In genomic region chr2:74544634-74545033, GRCh38 we compare ENCODE assay signal across 14 cellular contexts. TPM values are rescaled to one million over a fixed set of nuclear protein-coding genes. Genes with fewer than 3 reads are reported as not detected.
A peak's percentile ranks its signal among the peaks of the same experiment; 100 is the strongest.
DNase-seq lines count a peak whose midpoint lies in the region; ATAC-seq and TF ChIP-seq lines count a peak whose summit lies in the region.
"Had no signal": no experiment of that assay in that cellular context is flagged by ENCODE, and none has a peak within 500 bp of the region (broad histone marks: within the 10 kb centered on the region; RNA-seq: fewer than 3 reads in every experiment).

No MANE protein-coding gene starts in this region.

- no peak overlapping the region for H3K27ac ChIP-seq in PC-3 (ENCODE audit: low read length)
- H3K27ac ChIP-seq: adrenal gland, vagina had no signal

- H3K27me3 ChIP-seq in PC-3 (ENCODE audit: low read length) (no peaks in the 10 kb centered on the region), kidney epithelial cell (ENCODE audit: control insufficient read depth, insufficient read depth, low read length) (no peaks in the 10 kb centered on the region)
- H3K27me3 ChIP-seq: adrenal gland, vagina had no signal

- no peaks in the 10 kb centered on the region for H3K9me3 ChIP-seq in PC-3 (ENCODE audit: low read length)
- H3K9me3 ChIP-seq: adrenal gland, vagina had no signal

- peak; percentile 23 for DNase-seq in NCI-H510A treated with DMSO at 0.1 percent for 48 hours (lab: John Stamatoyannopoulos, UW)
- no peak for DNase-seq in NCI-H510A (lab: John Stamatoyannopoulos, UW)
- DNase-seq in PC-3, result peak; percentile 28
- no peak for DNase-seq in kidney epithelial cell (ENCODE audit: low read depth)
- no peak for DNase-seq in GDM1 (lab: John Stamatoyannopoulos, UW)
- no peak for DNase-seq in SHP77 treated with DMSO at 0.1 percent for 48 hours (lab: John Stamatoyannopoulos, UW)
- DNase-seq: adrenal gland, EL had no signal

- no peaks in the 10 kb centered on the region for H3F3A ChIP-seq in PC-3 (ENCODE audit: low read length, unreplicated experiment)

- TF ChIP-seq CTCF in GM12872 (IDR thresholded peaks at IDR 0.05; ENCODE audit: insufficient read depth, low read depth, low read length), result peak; percentile 36; the same call in 2 of the 3 replicates
- peak; percentile 47 for TF ChIP-seq CTCF in PC-3 (conservative IDR thresholded peaks at IDR 0.05; ENCODE audit: low read depth, low read length)
- peak; percentile 12 for TF ChIP-seq CTCF in kidney epithelial cell (IDR thresholded peaks at IDR 0.05; ENCODE audit: insufficient read depth, low read length, poor library complexity, severe bottlenecking)

- ATAC-seq in PC-3 (peak; percentile 25; the same call in 1 of the 2 replicates), HG02885 (IDR thresholded peaks at IDR 0.05; ENCODE audit: poor library complexity, unreplicated experiment) (no peak)

- BruUV-seq in PC-3 (replicated peaks; lab: Mats Ljungman, UMichigan), result no TSS peak

- no peaks in the 10 kb centered on the region for H3K36me3 ChIP-seq in PC-3 (ENCODE audit: low read depth, low read length)
- no peaks in the 10 kb centered on the region for H3K36me3 ChIP-seq in kidney epithelial cell (ENCODE audit: control insufficient read depth, insufficient read depth, low read length)
- H3K36me3 ChIP-seq: adrenal gland, vagina had no signal

- no peak overlapping the region for H3K9ac ChIP-seq in PC-3 (ENCODE audit: low read length)

- no peaks in the 10 kb centered on the region for H3K9me2 ChIP-seq in PC-3 (replicated peaks; ENCODE audit: low read length)

- POLR2A ChIA-PET in PC-3 (lab: Charles Lee; ENCODE audit: unreplicated experiment), result no interaction called here

- intact Hi-C loops in PC-3 (cut with micrococcal nuclease), result no loop called here

- peaks cover 6% of the 10 kb centered on the region; the same call in 1 of the 2 replicates for H3K4me1 ChIP-seq in PC-3 (ENCODE audit: insufficient read depth, low read length)

- H3K79me2 ChIP-seq in PC-3 (ENCODE audit: low read length), result peaks cover 1% of the 10 kb centered on the region

- H4K20me1 ChIP-seq in PC-3 (ENCODE audit: low read length), result no peaks in the 10 kb centered on the region

- CTCF ChIA-PET in PC-3 (lab: Charles Lee), result no interaction called here

- no peak overlapping the region for H2AFZ ChIP-seq in PC-3 (ENCODE audit: low read length)

- no peak overlapping the region for H3K4me2 ChIP-seq in PC-3 (ENCODE audit: low read length)

- no peak overlapping the region for H3K4me3 ChIP-seq in PC-3 (ENCODE audit: low read length)
- no peak overlapping the region for H3K4me3 ChIP-seq in kidney epithelial cell (ENCODE audit: low read depth, low read length)
- H3K4me3 ChIP-seq: adrenal gland, vagina had no signal

RNA-seq across cellular contexts. Expression of gene LOXL3, which starts 9.1 kb away (rescaled TPM):
- 5.8 and 12.4 TPM in 2 replicates for total RNA-seq in PC-3 (2014; rRNA removed)
- 3.3 and 4.2 TPM in 2 replicates for total RNA-seq in kidney epithelial cell

RNA-seq across cellular contexts. Expression of gene DOK1, which starts 9.9 kb away (rescaled TPM):
- total RNA-seq in PC-3 (2014; rRNA removed) (4.7 and 6.0 TPM in 2 replicates), kidney epithelial cell (23.6 and 27.7 TPM in 2 replicates)

RNA-seq across cellular contexts. Expression of gene HTRA2, which starts 14.9 kb away (rescaled TPM):
- total RNA-seq in PC-3 (2014; rRNA removed), result 71.8 and 77.5 TPM in 2 replicates
- total RNA-seq in kidney epithelial cell, result 35.1 and 36.0 TPM in 2 replicates

RNA-seq across cellular contexts. Expression of gene AUP1, which starts 15.1 kb away (rescaled TPM):
- total RNA-seq in PC-3 (2014; rRNA removed), result 218 and 233 TPM in 2 replicates
- total RNA-seq in kidney epithelial cell, result 143 TPM in 2 replicates

RNA-seq across cellular contexts. Expression of gene DQX1, which starts 18.6 kb away (rescaled TPM):
- total RNA-seq in PC-3 (2014; rRNA removed) (0.07 and 0.63 TPM in 2 replicates), kidney epithelial cell (not detected in 2 replicates)
- total RNA-seq: LHCN-M2, NCI-H460, pulmonary artery endothelial cell had no signal

Comparison
In these comparisons a context has a peak if more than half of its experiments do, and no peak if none do; other contexts are left out.
1. DNase-seq: peak in NCI-H510A treated with DMSO at 0.1 percent for 48 hours (single experiment) and PC-3 (single experiment); none in NCI-H510A (single experiment), kidney epithelial cell (single experiment), GDM1 (single experiment) and SHP77 treated with DMSO at 0.1 percent for 48 hours (single experiment).
2. Peak in every context shown above with its lines, with median percentiles within 50 percentile points of each other: CTCF ChIP-seq.